ENCODE assay signal across 16 cellular contexts in genomic region chr11:132715041-132715440, GRCh38.
"Had no signal": no experiment of that assay in that cellular context is flagged by ENCODE, and none has a peak within 500 bp of the region (broad histone marks: within the 10 kb centered on the region; RNA-seq: fewer than 3 reads in every experiment).

No MANE protein-coding gene starts in this region.

- H3K36me3 ChIP-seq: cardiac muscle cell, thyroid gland had no signal

- DNase-seq: activated CD4-positive, alpha-beta T cell treated with anti-CD3 and anti-CD28 coated beads, Interleukin-2, amount 10 ng/mL, durations not matched to agents 7 days and 5 days; activated CD8-positive, alpha-beta memory T cell treated with anti-CD3 and anti-CD28 coated beads, Interleukin-2, amount 50 U/mL, for 4 hours; activated effector memory CD4-positive, alpha-beta T cell treated with anti-CD3 and anti-CD28 coated beads, Interleukin-2, amount 50 U/mL, for 16 hours; activated naive CD4-positive, alpha-beta T cell treated with anti-CD3 and anti-CD28 coated beads, Interleukin-2, amount 50 U/mL, for 16 hours; activated T-cell treated with anti-CD3 and anti-CD28 coated beads, Interleukin-2, amount 50 U/mL, for 48 hours; dorsolateral prefrontal cortex; kidney; left ventricle myocardium superior; occipital lobe; stimulated activated CD4-positive, alpha-beta T cell treated with anti-CD3 and anti-CD28 coated beads, Interleukin-12 subunit alpha, Interleukin-12 subunit beta, amount 100 ng/mL, for 4 hours; stimulated activated CD4-positive, alpha-beta T cell treated with anti-CD3 and anti-CD28 coated beads, Interleukin-1b, Interleukin-23, amount 100 ng/mL, for 48 hours; stimulated activated CD8-positive, alpha-beta memory T cell treated with anti-CD3 and anti-CD28 coated beads, Interleukin-4, amount 100 ng/mL, for 48 hours; stimulated activated naive CD4-positive, alpha-beta T cell; thyroid gland had no signal

- ATAC-seq: activated CD4-positive, CD25-positive, alpha-beta regulatory T cell treated with anti-CD3 and anti-CD28 coated beads, Interleukin-2, amount 50 U/mL, for 24 hours; left ventricle myocardium superior had no signal

- H3K27ac ChIP-seq: cardiac muscle cell, dorsolateral prefrontal cortex, thyroid gland had no signal

- H3K9me3 ChIP-seq: thyroid gland had no signal

- H3K27me3 ChIP-seq: cardiac muscle cell, dorsolateral prefrontal cortex, thyroid gland had no signal

- H3K4me1 ChIP-seq: thyroid gland had no signal

- H3K4me3 ChIP-seq: cardiac muscle cell, dorsolateral prefrontal cortex, thyroid gland had no signal
